11 cellular contexts compared by ENCODE assay signal in genomic region chr15:71105444-71105843, GRCh38. TPM values are rescaled to one million over a fixed set of nuclear protein-coding genes. Genes with fewer than 3 reads are reported as not detected.
"Had no signal": no experiment of that assay in that cellular context is flagged by ENCODE, and none has a peak within 500 bp of the region (broad histone marks: within the 10 kb centered on the region; RNA-seq: fewer than 3 reads in every experiment).

No MANE protein-coding gene starts in this region.

- H3K4me2 ChIP-seq: GM23338 had no signal

- H3K27me3 Mint-ChIP-seq: IgD-negative memory B cell had no signal

- H3K36me3 Mint-ChIP-seq: IgD-negative memory B cell had no signal

- H3K4me3 ChIP-seq: GM23338, K562 had no signal

- H3K9me3 Mint-ChIP-seq: GM23338, H9, HFFc6 had no signal

- H3K27ac Mint-ChIP-seq: GM23338, H9, HFFc6, IgD-negative memory B cell had no signal

- H3K4me1 Mint-ChIP-seq: IgD-negative memory B cell had no signal

- FAIRE-seq: H1, H54, HepG2, K562 had no signal

- DNase-seq: HCEC 1CT, HFFc6, KG1 had no signal

- ATAC-seq: GM23338, HepG2, K562 had no signal

- H3K27ac ChIP-seq: HL-60 had no signal

- H3K4me3 Mint-ChIP-seq: GM23338, H9, HFFc6, IgD-negative memory B cell had no signal

RNA-seq across cellular contexts. Expression of gene THSD4, which starts 9.8 kb away (rescaled TPM):
- polyA plus RNA-seq: IgD-negative memory B cell had no signal
